8 cellular contexts compared by ENCODE assay signal in genomic region chr4:123649644-123650356, GRCh38.
A peak's percentile ranks its signal among the peaks of the same experiment; 100 is the strongest.
DNase-seq lines count a peak whose midpoint lies in the region; ATAC-seq and TF ChIP-seq lines count a peak whose summit lies in the region.

No MANE protein-coding gene starts in this region.

- 6% methylated on average over 11 of the region's 11 CpGs for WGBS in mammary epithelial cell (ENCODE audit: low coverage, missing lambda C conversion rate)
- WGBS in mesendoderm (ENCODE audit: extremely low coverage, insufficient coverage, low lambda C conversion rate), result no CpG with 5 or more reads among the region's 11 CpGs

- TF ChIP-seq CTCF in HEK293 (tag by site-specific recombination; IDR thresholded peaks at IDR 0.05), result no peak
- no peak for TF ChIP-seq CTCF in mammary epithelial cell (conservative IDR thresholded peaks at IDR 0.05 in 1 of 2, IDR thresholded peaks at IDR 0.05 in 1 of 2; ENCODE audit: extremely low read depth in 1 of 2, insufficient read depth in 1 of 2, low read depth in 1 of 2, low read length in 2 of 2)

- no peak for ATAC-seq in activated T-cell treated with anti-CD3 and anti-CD28 coated beads, Interleukin-2, amount 50 U/mL, for 72 hours (replicated peaks in 1 of 2)

- H3K27ac ChIP-seq in HEK293 (ENCODE audit: extremely low read depth, low read depth, low read length), result peak overlapping the region; percentile 71
- peak overlapping the region; percentile 94 for H3K27ac ChIP-seq in mammary epithelial cell (ENCODE audit: insufficient read depth, low read depth, low read length)
- peak overlapping the region; percentile 51 for H3K27ac ChIP-seq in mesendoderm (ENCODE audit: low read depth, low read length)

- CTCF ChIA-PET in HEK293 (lab: Yijun Ruan, JAX), result interaction anchor here (2.8 kb wide), 1 partner anchor 11 kb away, joined by 16 read pairs; no protein-coding TSS in a partner anchor
- CTCF ChIA-PET in mammary epithelial cell (lab: Charles Lee; ENCODE audit: low non-redundant PET), result interaction anchor here (0.6 kb wide), 3 partner anchors 18 to 169 kb away, joined by 3 to 4 read pairs (median 3); no protein-coding TSS in a partner anchor

- H3K4me1 Mint-ChIP-seq in activated T-cell treated with anti-CD3 and anti-CD28 coated beads, Interleukin-2, amount 50 U/mL, for 72 hours (ENCODE audit: low read depth), result no peaks in the 10 kb centered on the region
- no peaks in the 10 kb centered on the region for H3K4me1 Mint-ChIP-seq in activated CD4-positive, alpha-beta T cell treated with anti-CD3 and anti-CD28 coated beads, Interleukin-2, amount 10 ng/mL, durations not matched to agents 24 days and 14 days

- in situ Hi-C loops in mammary epithelial cell (cut with MboI; ENCODE audit: low sequenced_read_pairs in 2 of 2), result loop anchor here (5.0 to 25.0 kb wide), 3 partner anchors 252 to 463 kb away; partner anchors contain the start of gene SPRY1 (in 1 of the 2)

- H3K9me3 Mint-ChIP-seq in activated T-cell treated with anti-CD3 and anti-CD28 coated beads, Interleukin-2, amount 50 U/mL, for 72 hours, result no peaks in the 10 kb centered on the region
- H3K9me3 Mint-ChIP-seq in activated CD4-positive, alpha-beta T cell treated with anti-CD3 and anti-CD28 coated beads, Interleukin-2, amount 10 ng/mL, durations not matched to agents 24 days and 14 days, result peaks cover 6% of the 10 kb centered on the region

- dilution Hi-C loops in mammary epithelial cell (cut with HindIII; ENCODE audit: low sequenced_read_pairs), result no loop called here

- no peaks in the 10 kb centered on the region for H3K27me3 ChIP-seq in mammary epithelial cell (ENCODE audit: insufficient read depth, low read length)
- no peaks in the 10 kb centered on the region for H3K27me3 ChIP-seq in mesendoderm (ENCODE audit: insufficient read depth, low read length, poor library complexity)

- H2AK5ac ChIP-seq in mesendoderm (ENCODE audit: low read length), result no peak overlapping the region

- H3K4ac ChIP-seq in mesendoderm (ENCODE audit: low read depth, low read length), result no peak overlapping the region

- no peak overlapping the region for H2BK120ac ChIP-seq in mesendoderm (ENCODE audit: low read depth, low read length)

- no peak overlapping the region for H3K18ac ChIP-seq in mesendoderm (ENCODE audit: low read length)

- POLR2A ChIA-PET in HEK293 (lab: Yijun Ruan, JAX), result no interaction called here

- H3K9me3 ChIP-seq in HEK293 (ENCODE audit: control insufficient read depth, insufficient read depth, low read depth, low read length) (no peaks in the 10 kb centered on the region), mammary epithelial cell (replicated peaks; ENCODE audit: insufficient read depth, low read length) (no peaks in the 10 kb centered on the region)

- intact Hi-C loops in mammary epithelial cell (cut with micrococcal nuclease), result loop anchor here (5.0 to 10.0 kb wide), 2 partner anchors 87 to 175 kb away; no protein-coding TSS in a partner anchor
- intact Hi-C loops in activated CD4-positive, alpha-beta T cell treated with anti-CD3 and anti-CD28 coated beads, Interleukin-2, amount 10 ng/mL, durations not matched to agents 24 days and 14 days (cut with micrococcal nuclease), result no loop called here

- H2BK5ac ChIP-seq in mesendoderm (ENCODE audit: low read length), result no peak overlapping the region

- peak overlapping the region; percentile 27 for H3K56ac ChIP-seq in mesendoderm (ENCODE audit: low read length)

- H3K4me2 ChIP-seq in mammary epithelial cell (ENCODE audit: insufficient read depth, low read depth, low read length) (peak overlapping the region; percentile 72), mesendoderm (ENCODE audit: low read length) (no peak overlapping the region)

- no peak overlapping the region for H3K27ac Mint-ChIP-seq in activated T-cell treated with anti-CD3 and anti-CD28 coated beads, Interleukin-2, amount 50 U/mL, for 72 hours
- no peak overlapping the region for H3K27ac Mint-ChIP-seq in activated CD4-positive, alpha-beta T cell treated with anti-CD3 and anti-CD28 coated beads, Interleukin-2, amount 10 ng/mL, durations not matched to agents 24 days and 14 days

- H2AFZ ChIP-seq in mammary epithelial cell (ENCODE audit: low read depth, low read length), result peak overlapping the region; percentile 63

- H2BK15ac ChIP-seq in mesendoderm (replicated peaks; ENCODE audit: low read depth), result no peak overlapping the region

- H3K4me3 ChIP-seq in HEK293 (ENCODE audit: low read depth, low read length), result no peak overlapping the region
- H3K4me3 ChIP-seq in mammary epithelial cell (replicated peaks in 1 of 3; ENCODE audit: insufficient read depth in 1 of 3, low read depth in 2 of 3, low read length in 3 of 3), result no peak overlapping the region
- no peak overlapping the region for H3K4me3 ChIP-seq in mesendoderm (ENCODE audit: low read length)

- H3K23ac ChIP-seq in mesendoderm (ENCODE audit: low read length), result no peak overlapping the region

- H3K79me1 ChIP-seq in mesendoderm (ENCODE audit: low read length), result no peaks in the 10 kb centered on the region

- TSS peak; percentile 81 for BruUV-seq in mammary epithelial cell (replicated peaks; lab: Mats Ljungman, UMichigan)

- H3K4me1 ChIP-seq in HEK293 (ENCODE audit: control insufficient read depth, insufficient read depth, low read length) (peaks cover 4% of the 10 kb centered on the region; the same call in 1 of the 2 replicates), mammary epithelial cell (ENCODE audit: insufficient read depth, low read length) (peaks cover 26% of the 10 kb centered on the region), mesendoderm (ENCODE audit: control insufficient read depth, low read depth, low read length) (peaks cover 4% of the 10 kb centered on the region)

- H4K20me1 ChIP-seq in mammary epithelial cell (ENCODE audit: insufficient read depth, low read length), result no peaks in the 10 kb centered on the region

- H4K5ac ChIP-seq in mesendoderm (ENCODE audit: low read length), result no peak overlapping the region

- peaks cover 8% of the 10 kb centered on the region for H3K27me3 Mint-ChIP-seq in activated T-cell treated with anti-CD3 and anti-CD28 coated beads, Interleukin-2, amount 50 U/mL, for 72 hours (ENCODE audit: low read depth)
- peaks cover 4% of the 10 kb centered on the region for H3K27me3 Mint-ChIP-seq in activated CD4-positive, alpha-beta T cell treated with anti-CD3 and anti-CD28 coated beads, Interleukin-2, amount 10 ng/mL, durations not matched to agents 24 days and 14 days

- H3K36me3 ChIP-seq in HEK293 (ENCODE audit: control insufficient read depth in 2 of 2, insufficient read depth in 1 of 2, low read length in 2 of 2) (no peaks in the 10 kb centered on the region), mammary epithelial cell (ENCODE audit: insufficient read depth, low read length) (no peaks in the 10 kb centered on the region), mesendoderm (ENCODE audit: control insufficient read depth, insufficient read depth, low read length) (no peaks in the 10 kb centered on the region)

- H3K9ac ChIP-seq in mammary epithelial cell (ENCODE audit: insufficient read depth, low read length) (peak overlapping the region; percentile 68), mesendoderm (ENCODE audit: low read length) (no peak overlapping the region)

- DNase-seq in D341Med (ENCODE audit: low spot score) (peak; percentile 18), NCI-H146 treated with DMSO at 0.1 percent for 48 hours (lab: John Stamatoyannopoulos, UW; ENCODE audit: unreplicated experiment) (peak; percentile 77), mammary epithelial cell (peak; percentile 94), mesendoderm (peak; percentile 71), islet precursor cell (no peak)
- no peak for DNase-seq in activated T-cell treated with anti-CD3 and anti-CD28 coated beads, Interleukin-2, amount 50 U/mL, for 72 hours
- no peak for DNase-seq in activated CD4-positive, alpha-beta T cell treated with anti-CD3 and anti-CD28 coated beads, Interleukin-2, amount 10 ng/mL, durations not matched to agents 24 days and 14 days

- no peaks in the 10 kb centered on the region for H3K36me3 Mint-ChIP-seq in activated T-cell treated with anti-CD3 and anti-CD28 coated beads, Interleukin-2, amount 50 U/mL, for 72 hours (ENCODE audit: insufficient read depth in 2 of 2)
- H3K36me3 Mint-ChIP-seq in activated CD4-positive, alpha-beta T cell treated with anti-CD3 and anti-CD28 coated beads, Interleukin-2, amount 10 ng/mL, durations not matched to agents 24 days and 14 days (ENCODE audit: low read depth), result no peaks in the 10 kb centered on the region

- H4K8ac ChIP-seq in mesendoderm (ENCODE audit: low read depth, low read length), result no peak overlapping the region

- H3K4me3 Mint-ChIP-seq in activated T-cell treated with anti-CD3 and anti-CD28 coated beads, Interleukin-2, amount 50 U/mL, for 72 hours, result no peak overlapping the region
- no peak overlapping the region for H3K4me3 Mint-ChIP-seq in activated CD4-positive, alpha-beta T cell treated with anti-CD3 and anti-CD28 coated beads, Interleukin-2, amount 10 ng/mL, durations not matched to agents 24 days and 14 days

- H3K79me2 ChIP-seq in mammary epithelial cell (ENCODE audit: insufficient read depth, low read length), result no peaks in the 10 kb centered on the region
- H3K79me2 ChIP-seq in mesendoderm (ENCODE audit: control insufficient read depth, insufficient read depth, low read length), result no peaks in the 10 kb centered on the region

TF ChIP-seq in HEK293, 187 proteins besides CTCF, POLR2A, EP300 and RAD21 (continues in another document):
- TF ChIP-seq ZNF548 (tag by site-specific recombination; IDR thresholded peaks at IDR 0.05) (no peak), ZNF704 (tag by site-specific recombination; IDR thresholded peaks at IDR 0.05) (no peak)

Comparison
In these comparisons a context has a peak if more than half of its experiments do, and no peak if none do; other contexts are left out.
1. DNase-seq: peak in D341Med (single experiment), NCI-H146 treated with DMSO at 0.1 percent for 48 hours (single experiment), mammary epithelial cell (single experiment) and mesendoderm (single experiment); none in activated T-cell treated with anti-CD3 and anti-CD28 coated beads, Interleukin-2, amount 50 U/mL, for 72 hours (0 of 2), islet precursor cell (single experiment) and activated CD4-positive, alpha-beta T cell treated with anti-CD3 and anti-CD28 coated beads, Interleukin-2, amount 10 ng/mL, durations not matched to agents 24 days and 14 days (single experiment).
2. Peak in every context shown above with its lines, with median percentiles within 50 percentile points of each other: H3K27ac ChIP-seq.